In genomic region chr17:850086-850827, GRCh38 we compare ENCODE assay signal across 16 cellular contexts.
DNase-seq lines count a peak whose midpoint lies in the region; ATAC-seq and TF ChIP-seq lines count a peak whose summit lies in the region.
"Had no signal": no experiment of that assay in that cellular context is flagged by ENCODE, and none has a peak within 500 bp of the region (broad histone marks: within the 10 kb centered on the region; RNA-seq: fewer than 3 reads in every experiment).

No MANE protein-coding gene starts in this region.

- ATAC-seq in T-cell (replicated peaks in 1 of 4): no peak
- ATAC-seq: activated CD4-positive, CD25-positive, alpha-beta regulatory T cell treated with anti-CD3 and anti-CD28 coated beads, Interleukin-2, amount 50 U/mL, for 24 hours had no signal

- H4K8ac ChIP-seq in H9 (replicated peaks; ENCODE audit: insufficient read length, low read depth, low read length): no peak overlapping the region

- no peak for TF ChIP-seq CTCF in H9 (conservative IDR thresholded peaks at IDR 0.05)
- no peak for TF ChIP-seq CTCF in coronary artery (IDR thresholded peaks at IDR 0.05)
- no peak for TF ChIP-seq CTCF in smooth muscle cell (IDR thresholded peaks at IDR 0.05; ENCODE audit: borderline replicate concordance, insufficient read depth, poor library complexity, severe bottlenecking)

- H2BK12ac ChIP-seq in H9 (ENCODE audit: insufficient read length, low read depth, low read length): no peak overlapping the region

- no peaks in the 10 kb centered on the region for H3K9me3 Mint-ChIP-seq in H9
- peaks cover 0 to 3% (median 0%) of the 10 kb centered on the region in 8 donors for H3K9me3 Mint-ChIP-seq in CD4-positive, alpha-beta memory T cell
- H3K9me3 Mint-ChIP-seq in T-cell: no peaks in the 10 kb centered on the region
- H3K9me3 Mint-ChIP-seq: activated naive CD4-positive, alpha-beta T cell treated with anti-CD3 and anti-CD28 coated beads for 36 hours had no signal

- H3K27me3 Mint-ChIP-seq in H9 (ENCODE audit: low read depth): no peaks in the 10 kb centered on the region
- H3K27me3 Mint-ChIP-seq in CD4-positive, alpha-beta memory T cell: peaks cover 17 to 30% of the 10 kb centered on the region in 2 donors
- H3K27me3 Mint-ChIP-seq in T-cell: peaks cover 32 to 47% of the 10 kb centered on the region in 2 donors

- H2AFZ ChIP-seq in H9 (ENCODE audit: low read length) (no peak overlapping the region), smooth muscle cell (ENCODE audit: low read depth) (no peak overlapping the region)

- H3K23ac ChIP-seq in H9 (ENCODE audit: insufficient read length, low read depth, low read length): no peak overlapping the region

- no peak overlapping the region for H2BK5ac ChIP-seq in H9 (ENCODE audit: insufficient read length, low read length)

- no peak overlapping the region for H2AK5ac ChIP-seq in H9 (ENCODE audit: insufficient read length, low read length)

- no peak overlapping the region for H3K4ac ChIP-seq in H9 (ENCODE audit: low read depth, low read length)

- intact Hi-C loops in CD4-positive, alpha-beta memory T cell (cut with micrococcal nuclease): no loop called here

- H2BK120ac ChIP-seq in H9 (ENCODE audit: low read depth, low read length, poor library complexity, severe bottlenecking): no peak overlapping the region

- H3K4me1 Mint-ChIP-seq in H9: peaks cover 60 to 66% of the 10 kb centered on the region in 2 experiments
- H3K4me1 Mint-ChIP-seq in CD4-positive, alpha-beta memory T cell: peaks cover 5 to 17% (median 11%) of the 10 kb centered on the region in 4 donors
- H3K4me1 Mint-ChIP-seq in T-cell: peaks cover 6 to 10% (median 9%) of the 10 kb centered on the region in 3 donors

- H4K20me1 ChIP-seq in H9 (ENCODE audit: control insufficient read depth, insufficient read depth, insufficient read length) (no peaks in the 10 kb centered on the region), smooth muscle cell (ENCODE audit: low read depth) (peaks cover 98% of the 10 kb centered on the region)

- no peak overlapping the region for H2BK20ac ChIP-seq in H9 (ENCODE audit: low read depth, low read length, poor library complexity, severe bottlenecking)

- peaks cover 26% of the 10 kb centered on the region for H3F3A ChIP-seq in smooth muscle cell (ENCODE audit: low read depth)

- no peaks in the 10 kb centered on the region for H3K36me3 ChIP-seq in mucosa of rectum (ENCODE audit: control insufficient read depth in 2 of 2, insufficient read depth in 2 of 2, low read length in 2 of 2)
- no peaks in the 10 kb centered on the region for H3K36me3 ChIP-seq in smooth muscle cell (ENCODE audit: low read depth)
- no peaks in the 10 kb centered on the region for H3K36me3 ChIP-seq in CD4-positive, alpha-beta memory T cell (ENCODE audit: insufficient read depth, low read length)

- H3K79me2 ChIP-seq in H9 (ENCODE audit: insufficient read depth, low read length) (no peaks in the 10 kb centered on the region; the same call in 1 of the 2 replicates), smooth muscle cell (ENCODE audit: low read depth) (peaks cover 81% of the 10 kb centered on the region)

- no peak overlapping the region for H4K91ac ChIP-seq in H9 (ENCODE audit: insufficient read length, low read depth, low read length)

- no peak overlapping the region for H4K5ac ChIP-seq in H9 (ENCODE audit: insufficient read length, low read depth, low read length)

- H3K4me2 ChIP-seq in H9 (ENCODE audit: insufficient read depth, insufficient read length, low read length) (no peak overlapping the region), smooth muscle cell (peak overlapping the region; percentile 81)

- H3K56ac ChIP-seq in H9 (ENCODE audit: insufficient read length, low read depth, low read length): no peak overlapping the region

- no peak overlapping the region for H2BK15ac ChIP-seq in H9 (ENCODE audit: low read depth, low read length)

- H3K9me3 ChIP-seq in H9 (ENCODE audit: control insufficient read depth, low read depth, low read length): no peaks in the 10 kb centered on the region
- no peaks in the 10 kb centered on the region for H3K9me3 ChIP-seq in mucosa of rectum (ENCODE audit: control insufficient read depth in 2 of 2, low read length in 2 of 2)
- no peaks in the 10 kb centered on the region for H3K9me3 ChIP-seq in smooth muscle cell (replicated peaks; ENCODE audit: low read depth)
- no peaks in the 10 kb centered on the region for H3K9me3 ChIP-seq in CD4-positive, alpha-beta memory T cell (ENCODE audit: control insufficient read depth in 1 of 2, low read length in 2 of 2)

- H3T11ph ChIP-seq in H9 (ENCODE audit: low read length): no peak overlapping the region

- CTCF ChIA-PET in CD4-positive, alpha-beta memory T cell (lab: Charles Lee; ENCODE audit: partially characterized antibody): no interaction called here
- CTCF ChIA-PET in T-cell (lab: Charles Lee): no interaction called here

- WGBS in H9 (ENCODE audit: extremely low coverage, insufficient read length, low lambda C conversion rate): no CpG with 5 or more reads among the region's 23 CpGs
- WGBS in smooth muscle cell (ENCODE audit: low lambda C conversion rate): 88% methylated on average over 19 of the region's 23 CpGs

- H3K4me3 ChIP-seq in coronary artery: peak overlapping the region; percentile 42
- H3K4me3 ChIP-seq in mucosa of rectum (ENCODE audit: low read length in 2 of 2): no peak overlapping the region
- peak overlapping the region; percentile 28 for H3K4me3 ChIP-seq in smooth muscle cell
- H3K4me3 ChIP-seq in CD4-positive, alpha-beta memory T cell (ENCODE audit: low read length in 2 of 2): no peak overlapping the region

- H3K27ac ChIP-seq in H9 (ENCODE audit: insufficient read length, low read depth, low read length) (no peak overlapping the region), coronary artery (peak overlapping the region; percentile 36 to 83), mucosa of rectum (ENCODE audit: low read depth in 2 of 2, low read length in 2 of 2) (peak overlapping the region; percentile 54 to 66), smooth muscle cell (ENCODE audit: low read depth) (peak overlapping the region; percentile 91)
- H3K27ac ChIP-seq in CD4-positive, alpha-beta memory T cell (ENCODE audit: low read depth, low read length): no peak overlapping the region

- peaks cover 2 to 5% (median 2%) of the 10 kb centered on the region in 3 experiments; a peak in 3 of 7 replicates for H3K36me3 Mint-ChIP-seq in H9 (ENCODE audit: insufficient read depth in 1 of 3, low read depth in 3 of 3)
- H3K36me3 Mint-ChIP-seq in CD4-positive, alpha-beta memory T cell: no peaks in the 10 kb centered on the region
- H3K36me3 Mint-ChIP-seq in T-cell: no peaks in the 10 kb centered on the region
- H3K36me3 Mint-ChIP-seq: CD4-positive, CD25-positive, alpha-beta regulatory T cell had no signal

- no peaks in the 10 kb centered on the region for H3K23me2 ChIP-seq in H9 (ENCODE audit: insufficient read length, low read depth, low read length, poor library complexity, severe bottlenecking)

- peaks cover 8% of the 10 kb centered on the region for H3K79me1 ChIP-seq in H9 (ENCODE audit: insufficient read depth, low read depth, low read length, poor library complexity, severe bottlenecking)

- POLR2A ChIA-PET in CD4-positive, alpha-beta memory T cell (lab: Charles Lee; ENCODE audit: partially characterized antibody): no interaction called here
- POLR2A ChIA-PET in T-cell (lab: Charles Lee): no interaction called here

- peak overlapping the region; percentile 18; the same call in 1 of the 2 replicates for H3K14ac ChIP-seq in H9 (ENCODE audit: insufficient read depth, low read length)

- no peak overlapping the region for H3K18ac ChIP-seq in H9 (ENCODE audit: insufficient read length, low read depth, low read length)

- H3K4me3 Mint-ChIP-seq in H9 (no peak overlapping the region), T-cell (no peak overlapping the region)
- no peak overlapping the region for H3K4me3 Mint-ChIP-seq in CD4-positive, alpha-beta memory T cell
- H3K4me3 Mint-ChIP-seq: activated naive CD4-positive, alpha-beta T cell treated with anti-CD3 and anti-CD28 coated beads for 36 hours; CD4-positive, CD25-positive, alpha-beta regulatory T cell had no signal

- H3K4me1 ChIP-seq in H9 (ENCODE audit: insufficient read depth, low read length) (no peaks in the 10 kb centered on the region), mucosa of rectum (ENCODE audit: control insufficient read depth in 2 of 2, insufficient read depth in 2 of 2, low read length in 2 of 2) (peaks cover 4 to 8% of the 10 kb centered on the region in 2 donors), smooth muscle cell (ENCODE audit: low read depth) (peaks cover 38% of the 10 kb centered on the region)
- peaks cover 10% of the 10 kb centered on the region for H3K4me1 ChIP-seq in CD4-positive, alpha-beta memory T cell (ENCODE audit: insufficient read depth, low read length)

- H3K9ac ChIP-seq in H9 (ENCODE audit: extremely low read depth, insufficient read length, low read length): no peak overlapping the region
- H3K9ac ChIP-seq in mucosa of rectum (ENCODE audit: low read depth in 1 of 2, low read length in 2 of 2): peak overlapping the region in 1 of 2 donors; percentile 19
- peak overlapping the region; percentile 74 for H3K9ac ChIP-seq in smooth muscle cell (ENCODE audit: low read depth)

- H3K27ac Mint-ChIP-seq in H9 (peak overlapping the region in 2 of 3 experiments; percentile 44 to 45; a peak in 2 of 7 replicates), T-cell (no peak overlapping the region)
- peak overlapping the region in 1 of 7 donors; percentile 55 for H3K27ac Mint-ChIP-seq in CD4-positive, alpha-beta memory T cell
- H3K27ac Mint-ChIP-seq: activated naive CD4-positive, alpha-beta T cell treated with anti-CD3 and anti-CD28 coated beads for 36 hours; CD4-positive, CD25-positive, alpha-beta regulatory T cell had no signal

- H3K27me3 ChIP-seq in H9 (ENCODE audit: insufficient read depth, low read length) (no peaks in the 10 kb centered on the region), mucosa of rectum (ENCODE audit: control insufficient read depth in 2 of 2, insufficient read depth in 2 of 2, low read length in 2 of 2) (peaks cover 2 to 5% of the 10 kb centered on the region in 2 donors), smooth muscle cell (ENCODE audit: low read depth) (no peaks in the 10 kb centered on the region)
- H3K27me3 ChIP-seq in CD4-positive, alpha-beta memory T cell (ENCODE audit: insufficient read depth, low read length): peaks cover 7% of the 10 kb centered on the region

- no peak for DNase-seq in H9
- no peak for DNase-seq in coronary artery (ENCODE audit: low spot score)
- no peak for DNase-seq in smooth muscle cell (lab: John Stamatoyannopoulos, UW; ENCODE audit: unreplicated experiment)
- DNase-seq in CD4-positive, alpha-beta memory T cell: no peak
- DNase-seq in NCI-H146 (lab: John Stamatoyannopoulos, UW): no peak
- no peak for DNase-seq in T-cell
- DNase-seq in activated T-cell treated with anti-CD3 and anti-CD28 coated beads for 4 hours: no peak
- DNase-seq: activated naive CD4-positive, alpha-beta T cell treated with anti-CD3 and anti-CD28 coated beads for 36 hours; CD4-positive, CD25-positive, alpha-beta regulatory T cell; hippocampal formation; NCI-H187; NCI-H69; occipital lobe; stimulated activated CD4-positive, alpha-beta T cell treated with anti-CD3 and anti-CD28 coated beads, Interleukin-15, amount 100 ng/mL, for 24 hours had no signal

Comparison
In these comparisons a context has a peak if more than half of its experiments do, and no peak if none do; other contexts are left out.
1. H3K27ac ChIP-seq: peak in coronary artery (2 of 2), mucosa of rectum (2 of 2) and smooth muscle cell (single experiment); none in H9 (single experiment) and CD4-positive, alpha-beta memory T cell (single experiment).
2. H3K27ac Mint-ChIP-seq: peak in H9 (2 of 3); none in T-cell (0 of 2).
3. H3K4me3 ChIP-seq: peak in coronary artery (single experiment) and smooth muscle cell (single experiment); none in mucosa of rectum (0 of 2) and CD4-positive, alpha-beta memory T cell (0 of 2).